In the genomic region with DNA sequence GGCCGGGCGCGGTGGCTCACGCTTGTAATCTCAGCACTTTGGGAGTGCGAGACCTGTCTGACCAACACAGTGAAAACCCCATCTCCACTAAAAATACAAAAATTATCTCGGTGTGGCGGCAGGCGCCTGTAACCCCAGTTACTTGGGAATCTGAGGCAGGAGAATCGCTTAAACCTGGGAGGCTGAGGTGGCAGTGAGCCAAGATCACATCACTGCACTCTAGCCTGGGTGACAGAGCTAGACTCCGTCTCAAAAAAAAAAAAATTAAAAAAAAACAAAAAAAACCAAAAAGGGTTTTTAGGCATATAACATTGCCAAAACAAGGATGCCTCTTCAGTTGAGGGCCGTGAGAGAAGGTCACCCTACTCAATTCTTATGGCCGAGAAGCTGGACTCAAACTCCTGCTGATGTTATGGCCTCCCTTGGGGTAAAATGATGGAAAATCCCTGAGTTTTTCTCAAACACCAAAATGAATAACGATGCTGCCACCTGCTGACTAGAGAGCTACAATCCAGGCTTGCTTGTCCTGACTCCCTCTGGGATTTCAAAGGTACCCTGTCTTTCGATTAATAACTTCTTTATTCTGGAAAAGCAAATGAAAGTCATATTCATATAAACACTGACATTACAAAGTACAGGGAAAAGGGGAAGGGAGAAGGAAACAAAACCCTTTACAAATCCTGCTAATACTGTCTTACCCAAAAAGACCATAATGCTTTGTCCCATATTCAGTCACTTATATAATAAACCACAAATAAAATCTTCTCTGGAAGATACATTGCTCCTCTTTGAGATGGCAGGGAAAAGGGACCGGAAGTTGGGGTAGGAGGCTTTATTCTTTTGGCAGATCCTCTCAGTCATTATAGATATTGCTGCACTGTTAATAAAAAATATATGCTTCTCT, we compare ENCODE assay signal across 9 cellular contexts. TPM values are rescaled to one million over a fixed set of nuclear protein-coding genes. Genes with fewer than 3 reads are reported as not detected.
DNase-seq lines count a peak whose midpoint lies in the region; ATAC-seq, FAIRE-seq and TF ChIP-seq lines count a peak whose summit lies in the region.
"Had no signal": no experiment of that assay in that cellular context is flagged by ENCODE, and none has a peak within 500 bp of the region (broad histone marks: within the 10 kb centered on the region; RNA-seq: fewer than 3 reads in every experiment).

No MANE protein-coding gene starts in this region.

- no peak overlapping the region for H3K4me3 ChIP-seq in BJ (ENCODE audit: low read depth, low read length)
- H3K4me3 ChIP-seq: skin epidermis had no signal

- POLR2A ChIA-PET in BJ (lab: Charles Lee): interaction anchor here (0.5 to 1.5 kb wide), 7 partner anchors 21 to 383 kb away, joined by 3 to 8 read pairs (median 4); no protein-coding TSS in a partner anchor

- TF ChIP-seq POLR2A in GM12891 (IDR thresholded peaks at IDR 0.05; ENCODE audit: low read depth, low read length): no peak

- no peaks in the 10 kb centered on the region for H3K27me3 ChIP-seq in BJ (ENCODE audit: control insufficient read depth, insufficient read depth, low read length)

- FAIRE-seq in GM12891 (lab: Jason Lieb, UNC): peak; percentile 33

- peak; percentile 76 for TF ChIP-seq CTCF in BJ (IDR thresholded peaks at IDR 0.05; ENCODE audit: insufficient read depth, low read depth, low read length)

- CTCF ChIA-PET in BJ (lab: Yijun Ruan, JAX): interaction anchor here (0.7 to 6.6 kb wide), 22 partner anchors 8 to 354 kb away, joined by 3 to 60 read pairs (median 5); no protein-coding TSS in a partner anchor

- DNase-seq in BJ (ENCODE audit: low read depth) (no peak), GM12891 (ENCODE audit: insufficient read length, low spot score) (no peak), NCI-H446 (lab: John Stamatoyannopoulos, UW) (peak; percentile 71 to 85), amniotic epithelial cell (ENCODE audit: low read depth) (peak; percentile 75), left ventricle myocardium superior (no peak), sciatic nerve (ENCODE audit: low spot score) (peak; percentile 78), posterior vena cava (ENCODE audit: low spot score) (no peak)

- ATAC-seq in left ventricle myocardium superior (peak; percentile 75), sciatic nerve (peak; percentile 84), GM21381 (IDR thresholded peaks at IDR 0.05; ENCODE audit: unreplicated experiment) (no peak)

- peaks cover 11% of the 10 kb centered on the region for H3K36me3 ChIP-seq in BJ (ENCODE audit: control insufficient read depth, insufficient read depth, low read length)

- intact Hi-C loops in left ventricle myocardium superior (cut with micrococcal nuclease) (no loop called here), sciatic nerve (cut with DNase I) (loop anchor here (5.0 to 10.0 kb wide), 2 partner anchors 85 to 188 kb away; no protein-coding TSS in a partner anchor), posterior vena cava (cut with DNase I) (loop anchor here (5.0 kb wide), 1 partner anchor 85 kb away; no protein-coding TSS in a partner anchor)

TF ChIP-seq in GM12891, 5 proteins besides CTCF, POLR2A, EP300 and RAD21:
- TF ChIP-seq TAF1 (IDR thresholded peaks at IDR 0.05; ENCODE audit: low read depth, low read length) (no peak), PAX5 (IDR thresholded peaks at IDR 0.05; ENCODE audit: insufficient read depth, low read length, severe bottlenecking) (no peak), POU2F2 (IDR thresholded peaks at IDR 0.05; ENCODE audit: low read depth, low read length) (no peak), SPI1 (IDR thresholded peaks at IDR 0.05; ENCODE audit: low read depth, low read length) (no peak), POLR2AphosphoS5 (IDR thresholded peaks at IDR 0.05; ENCODE audit: low read depth, low read length) (no peak)

RNA-seq across cellular contexts. Expression of a gene that starts 10.7 kb away (rescaled TPM):
- polyA plus RNA-seq in BJ (2011; rRNA removed): 2.0 and 2.8 TPM in 2 replicates
- 0.87 and 1.5 TPM in 2 replicates for polyA minus RNA-seq in BJ (2011; rRNA and poly(A)+ RNA removed)
- polyA plus RNA-seq in GM12891 (2012; ENCODE audit: low read depth, missing spikeins): 2.2 TPM
- total RNA-seq in left ventricle myocardium superior (1.5 TPM), sciatic nerve (5.8 TPM), posterior vena cava (1 to 10 TPM; 3.5 to 4.2 TPM)

RNA-seq across cellular contexts. Expression of a gene that starts 40.1 kb away (rescaled TPM):
- 31.8 and 46.8 TPM in 2 replicates for polyA plus RNA-seq in BJ (2011; rRNA removed)
- 8.8 and 12.2 TPM in 2 replicates for polyA minus RNA-seq in BJ (2011; rRNA and poly(A)+ RNA removed)
- polyA plus RNA-seq in GM12891 (2012; ENCODE audit: low read depth, missing spikeins): 17.5 TPM
- 31.4 TPM for total RNA-seq in left ventricle myocardium superior
- total RNA-seq in sciatic nerve: 17.7 TPM
- 10 to 100 TPM; 14.9 to 16.5 TPM for total RNA-seq in posterior vena cava

RNA-seq across cellular contexts. Expression of a gene that starts 45.6 kb away (rescaled TPM):
- polyA plus RNA-seq in BJ (2011; rRNA removed): not detected in 2 replicates
- not detected in 2 replicates for polyA minus RNA-seq in BJ (2011; rRNA and poly(A)+ RNA removed)
- polyA plus RNA-seq in GM12891 (2012; ENCODE audit: low read depth, missing spikeins): not detected
- total RNA-seq in left ventricle myocardium superior: not detected
- not detected for total RNA-seq in sciatic nerve
- total RNA-seq in posterior vena cava: not detected

RNA-seq across cellular contexts. Expression of a gene that starts 49.9 kb away (rescaled TPM):
- polyA plus RNA-seq in BJ (2011; rRNA removed): 26.6 and 35.5 TPM in 2 replicates
- polyA minus RNA-seq in BJ (2011; rRNA and poly(A)+ RNA removed): 10.4 and 10.5 TPM in 2 replicates
- polyA plus RNA-seq in GM12891 (2012; ENCODE audit: low read depth, missing spikeins): 20.8 TPM
- total RNA-seq in left ventricle myocardium superior (14.5 TPM), sciatic nerve (31.0 TPM), posterior vena cava (10 to 100 TPM; 17.5 to 23.2 TPM)

Comparison
In these comparisons a context has a peak if more than half of its experiments do, and no peak if none do; other contexts are left out.
1. DNase-seq: peak in NCI-H446 (2 of 2), amniotic epithelial cell (single experiment) and sciatic nerve (single experiment); none in BJ (single experiment), GM12891 (single experiment), left ventricle myocardium superior (single experiment) and posterior vena cava (single experiment).